In the genomic region with DNA sequence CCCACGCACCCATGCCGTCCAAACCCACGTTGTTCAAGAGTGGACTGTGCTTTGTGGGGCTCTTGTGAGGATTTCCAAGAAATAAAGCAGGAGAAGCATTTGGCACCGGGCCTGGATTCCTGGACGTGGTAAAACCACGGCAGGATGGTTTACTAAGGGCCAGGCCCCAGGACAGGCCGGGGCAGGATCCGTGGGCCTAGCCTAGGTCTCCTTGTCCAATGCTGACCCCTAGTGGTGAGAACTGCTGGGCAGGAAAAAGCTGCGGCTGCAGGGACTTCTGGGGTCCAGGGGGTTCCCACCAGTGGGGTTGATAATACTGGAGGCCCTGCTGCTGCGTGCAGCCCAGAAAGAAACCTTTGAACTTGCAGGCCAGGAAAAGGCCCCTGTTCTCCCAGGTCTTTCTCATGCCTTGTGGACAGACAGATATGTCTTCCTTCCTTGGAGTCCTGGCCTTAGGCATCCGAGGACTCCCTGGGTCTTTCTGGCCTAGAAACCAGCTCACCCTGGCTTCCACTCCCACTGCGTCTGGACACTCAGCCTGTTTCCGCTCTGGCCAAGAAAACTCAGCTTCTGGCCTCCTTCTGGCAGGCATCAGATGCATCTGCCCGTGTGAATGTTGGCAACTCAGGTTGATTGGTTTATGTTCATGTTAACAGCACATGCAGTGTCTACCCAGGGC, we compare ENCODE assay signal across 8 cellular contexts.
DNase-seq lines count a peak whose midpoint lies in the region; ATAC-seq, FAIRE-seq and TF ChIP-seq lines count a peak whose summit lies in the region.

No MANE protein-coding gene starts in this region.

- H3K4me1 ChIP-seq in fibroblast of lung (ENCODE audit: control insufficient read depth, extremely low read depth, insufficient read depth, low read length) = no peaks in the 10 kb centered on the region

- no peaks in the 10 kb centered on the region for H4K20me1 ChIP-seq in fibroblast of lung (ENCODE audit: control insufficient read depth, extremely low read depth, insufficient read depth, low read length)

- H3K27ac ChIP-seq in fibroblast of lung (ENCODE audit: insufficient read depth, low read length) = no peak overlapping the region
- H3K27ac ChIP-seq in substantia nigra (ENCODE audit: low read depth, low read length, poor library complexity, severe bottlenecking) = peak overlapping the region; percentile 33

- no peaks in the 10 kb centered on the region for H3K9me3 Mint-ChIP-seq in activated T-cell treated with anti-CD3 and anti-CD28 coated beads, Interleukin-2, amount 50 U/mL, for 4 hours
- no peaks in the 10 kb centered on the region for H3K9me3 Mint-ChIP-seq in nephron progenitor cell

- H3K9me3 ChIP-seq in fibroblast of lung (ENCODE audit: control insufficient read depth, insufficient read depth, low read depth, low read length) = no peaks in the 10 kb centered on the region

- H3K9ac ChIP-seq in fibroblast of lung (ENCODE audit: insufficient read depth, low read length) = no peak overlapping the region

- H3K4me3 ChIP-seq in fibroblast of lung (replicated peaks in 1 of 4; ENCODE audit: control extremely low read depth in 1 of 4, insufficient read depth in 1 of 4, low read depth in 3 of 4, low read length in 4 of 4) = no peak overlapping the region

- H3K36me3 ChIP-seq in fibroblast of lung (ENCODE audit: control insufficient read depth, insufficient read depth, low read length) = peaks cover 2% of the 10 kb centered on the region

- H3K36me3 Mint-ChIP-seq in activated T-cell treated with anti-CD3 and anti-CD28 coated beads, Interleukin-2, amount 50 U/mL, for 4 hours (ENCODE audit: insufficient read depth) = no peaks in the 10 kb centered on the region
- peaks cover 12% of the 10 kb centered on the region for H3K36me3 Mint-ChIP-seq in nephron progenitor cell (ENCODE audit: low read depth)

- no peaks in the 10 kb centered on the region for H3K4me1 Mint-ChIP-seq in activated T-cell treated with anti-CD3 and anti-CD28 coated beads, Interleukin-2, amount 50 U/mL, for 4 hours (ENCODE audit: low read depth)
- H3K4me1 Mint-ChIP-seq in nephron progenitor cell = peaks cover 9% of the 10 kb centered on the region

- peak; percentile 94 for DNase-seq in AG20443 (ENCODE audit: low spot score)
- peak; percentile 55 for DNase-seq in GM18507 (ENCODE audit: extremely low spot score, insufficient read length, low read depth)
- DNase-seq in NCI-H69 (lab: John Stamatoyannopoulos, UW) = peak; percentile 47
- DNase-seq in activated T-cell treated with anti-CD3 and anti-CD28 coated beads, Interleukin-2, amount 50 U/mL, for 4 hours = peak; percentile 42
- peak; percentile 79 to 86 for DNase-seq in fibroblast of lung (ENCODE audit: low read depth in 2 of 2)
- peak; percentile 89 for DNase-seq in nephron progenitor cell
- peak; percentile 18 to 94 (median 72) for DNase-seq in substantia nigra (lab: John Stamatoyannopoulos, UW)

- H3K79me2 ChIP-seq in fibroblast of lung (ENCODE audit: control insufficient read depth, insufficient read depth, low read length) = no peaks in the 10 kb centered on the region

- no peak for ATAC-seq in activated T-cell treated with anti-CD3 and anti-CD28 coated beads, Interleukin-2, amount 50 U/mL, for 4 hours
- no peak for ATAC-seq in HG02759 (IDR thresholded peaks at IDR 0.05; ENCODE audit: unreplicated experiment)

- H2AFZ ChIP-seq in fibroblast of lung (ENCODE audit: low read length) = no peak overlapping the region

- no peak overlapping the region for H3K4me2 ChIP-seq in fibroblast of lung (ENCODE audit: extremely low read depth, insufficient read depth, low read length)

- no peaks in the 10 kb centered on the region for H3K27me3 ChIP-seq in fibroblast of lung (ENCODE audit: control insufficient read depth, insufficient read depth, low read length)

- no peak overlapping the region for H3K4me3 Mint-ChIP-seq in activated T-cell treated with anti-CD3 and anti-CD28 coated beads, Interleukin-2, amount 50 U/mL, for 4 hours
- no peak overlapping the region for H3K4me3 Mint-ChIP-seq in nephron progenitor cell

- TF ChIP-seq CTCF in fibroblast of lung (conservative IDR thresholded peaks at IDR 0.05 in 1 of 2, IDR thresholded peaks at IDR 0.05 in 1 of 2; ENCODE audit: low read depth in 1 of 2, low read length in 2 of 2) = peak; percentile 95 to 97
- TF ChIP-seq CTCF in nephron progenitor cell (IDR thresholded peaks at IDR 0.05) = peak; percentile 97

- H3K27me3 Mint-ChIP-seq in activated T-cell treated with anti-CD3 and anti-CD28 coated beads, Interleukin-2, amount 50 U/mL, for 4 hours (ENCODE audit: low read depth) = no peaks in the 10 kb centered on the region
- H3K27me3 Mint-ChIP-seq in nephron progenitor cell (ENCODE audit: low read depth, poor library complexity) = no peaks in the 10 kb centered on the region

- FAIRE-seq in GM18507 (lab: Jason Lieb, UNC) = peak; percentile 55

- H3K27ac Mint-ChIP-seq in nephron progenitor cell = no peak overlapping the region

Comparison
In these comparisons a context has a peak if more than half of its experiments do, and no peak if none do; other contexts are left out.
1. DNase-seq: peak in every context shown above with its lines; median percentile 94 in AG20443; 89 in nephron progenitor cell; 82 in fibroblast of lung; 72 in substantia nigra; 55 in GM18507; 47 in NCI-H69; 42 in activated T-cell treated with anti-CD3 and anti-CD28 coated beads, Interleukin-2, amount 50 U/mL, for 4 hours.